ENCODE assay signal across 1 cellular context in the genomic region with DNA sequence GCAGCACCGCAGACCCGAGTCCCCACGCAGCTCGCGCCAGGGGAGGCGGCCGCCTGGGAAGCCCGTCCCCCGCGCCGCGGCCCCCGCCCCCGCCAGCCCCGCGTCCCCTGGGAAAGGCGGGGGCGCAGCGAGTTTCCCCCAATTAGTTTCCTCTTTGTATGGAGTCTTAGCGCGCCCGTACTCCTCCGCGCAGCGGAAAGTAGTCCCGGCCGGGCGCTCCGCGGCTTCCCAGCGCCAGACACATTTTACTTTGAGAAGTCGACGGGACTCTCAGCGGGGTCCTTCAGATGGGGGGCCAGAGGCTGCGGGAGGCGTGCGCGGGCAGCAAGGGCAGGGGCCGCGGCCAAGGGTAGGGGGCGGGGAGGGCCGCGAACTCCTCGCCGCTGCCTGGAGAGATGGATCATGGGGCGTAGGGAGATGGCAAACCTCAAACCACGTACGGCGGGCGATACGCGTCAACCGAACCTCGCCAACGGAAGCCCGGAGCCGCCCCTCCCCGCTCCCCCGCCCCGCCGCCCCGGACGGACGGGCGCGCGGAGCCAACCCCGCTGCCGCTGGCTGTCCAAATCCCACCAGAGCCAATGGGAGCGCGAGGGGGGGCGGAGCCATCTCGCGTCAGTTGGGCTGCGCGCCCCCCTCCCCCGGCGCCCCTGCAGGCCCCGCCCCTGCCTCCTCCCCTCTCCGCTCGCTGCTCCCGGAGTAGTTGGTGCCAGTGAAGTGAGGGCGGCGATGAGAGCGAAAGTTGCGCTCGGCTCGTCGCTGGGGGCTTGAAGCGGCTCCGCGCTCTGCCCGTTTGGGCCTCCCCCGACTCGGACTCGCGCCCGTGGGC.
TF ChIP-seq lines count a peak whose summit lies in the region.

TSS of gene RCOR1 (plus strand) at position 706 of the 829 bp plus-strand sequence. CDS start 238 bp downstream, outside the sequence.

TF ChIP-seq in HepG2, 621 proteins besides CTCF, POLR2A, EP300 and RAD21 (continued from another document and continues in another):
- TF ChIP-seq, protein P1, sequence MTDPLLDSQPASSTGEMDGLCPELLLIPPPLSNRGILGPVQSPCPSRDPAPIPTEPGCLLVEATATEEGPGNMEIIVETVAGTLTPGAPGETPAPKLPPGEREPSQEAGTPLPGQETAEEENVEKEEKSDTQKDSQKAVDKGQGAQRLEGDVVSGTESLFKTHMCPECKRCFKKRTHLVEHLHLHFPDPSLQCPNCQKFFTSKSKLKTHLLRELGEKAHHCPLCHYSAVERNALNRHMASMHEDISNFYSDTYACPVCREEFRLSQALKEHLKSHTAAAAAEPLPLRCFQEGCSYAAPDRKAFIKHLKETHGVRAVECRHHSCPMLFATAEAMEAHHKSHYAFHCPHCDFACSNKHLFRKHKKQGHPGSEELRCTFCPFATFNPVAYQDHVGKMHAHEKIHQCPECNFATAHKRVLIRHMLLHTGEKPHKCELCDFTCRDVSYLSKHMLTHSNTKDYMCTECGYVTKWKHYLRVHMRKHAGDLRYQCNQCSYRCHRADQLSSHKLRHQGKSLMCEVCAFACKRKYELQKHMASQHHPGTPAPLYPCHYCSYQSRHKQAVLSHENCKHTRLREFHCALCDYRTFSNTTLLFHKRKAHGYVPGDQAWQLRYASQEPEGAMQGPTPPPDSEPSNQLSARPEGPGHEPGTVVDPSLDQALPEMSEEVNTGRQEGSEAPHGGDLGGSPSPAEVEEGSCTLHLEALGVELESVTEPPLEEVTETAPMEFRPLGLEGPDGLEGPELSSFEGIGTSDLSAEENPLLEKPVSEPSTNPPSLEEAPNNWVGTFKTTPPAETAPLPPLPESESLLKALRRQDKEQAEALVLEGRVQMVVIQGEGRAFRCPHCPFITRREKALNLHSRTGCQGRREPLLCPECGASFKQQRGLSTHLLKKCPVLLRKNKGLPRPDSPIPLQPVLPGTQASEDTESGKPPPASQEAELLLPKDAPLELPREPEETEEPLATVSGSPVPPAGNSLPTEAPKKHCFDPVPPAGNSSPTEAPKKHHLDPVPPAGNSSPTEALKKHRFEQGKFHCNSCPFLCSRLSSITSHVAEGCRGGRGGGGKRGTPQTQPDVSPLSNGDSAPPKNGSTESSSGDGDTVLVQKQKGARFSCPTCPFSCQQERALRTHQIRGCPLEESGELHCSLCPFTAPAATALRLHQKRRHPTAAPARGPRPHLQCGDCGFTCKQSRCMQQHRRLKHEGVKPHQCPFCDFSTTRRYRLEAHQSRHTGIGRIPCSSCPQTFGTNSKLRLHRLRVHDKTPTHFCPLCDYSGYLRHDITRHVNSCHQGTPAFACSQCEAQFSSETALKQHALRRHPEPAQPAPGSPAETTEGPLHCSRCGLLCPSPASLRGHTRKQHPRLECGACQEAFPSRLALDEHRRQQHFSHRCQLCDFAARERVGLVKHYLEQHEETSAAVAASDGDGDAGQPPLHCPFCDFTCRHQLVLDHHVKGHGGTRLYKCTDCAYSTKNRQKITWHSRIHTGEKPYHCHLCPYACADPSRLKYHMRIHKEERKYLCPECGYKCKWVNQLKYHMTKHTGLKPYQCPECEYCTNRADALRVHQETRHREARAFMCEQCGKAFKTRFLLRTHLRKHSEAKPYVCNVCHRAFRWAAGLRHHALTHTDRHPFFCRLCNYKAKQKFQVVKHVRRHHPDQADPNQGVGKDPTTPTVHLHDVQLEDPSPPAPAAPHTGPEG (CRISPR knock-in tag; IDR thresholded peaks at IDR 0.05): no peak
- TF ChIP-seq, protein P2, sequence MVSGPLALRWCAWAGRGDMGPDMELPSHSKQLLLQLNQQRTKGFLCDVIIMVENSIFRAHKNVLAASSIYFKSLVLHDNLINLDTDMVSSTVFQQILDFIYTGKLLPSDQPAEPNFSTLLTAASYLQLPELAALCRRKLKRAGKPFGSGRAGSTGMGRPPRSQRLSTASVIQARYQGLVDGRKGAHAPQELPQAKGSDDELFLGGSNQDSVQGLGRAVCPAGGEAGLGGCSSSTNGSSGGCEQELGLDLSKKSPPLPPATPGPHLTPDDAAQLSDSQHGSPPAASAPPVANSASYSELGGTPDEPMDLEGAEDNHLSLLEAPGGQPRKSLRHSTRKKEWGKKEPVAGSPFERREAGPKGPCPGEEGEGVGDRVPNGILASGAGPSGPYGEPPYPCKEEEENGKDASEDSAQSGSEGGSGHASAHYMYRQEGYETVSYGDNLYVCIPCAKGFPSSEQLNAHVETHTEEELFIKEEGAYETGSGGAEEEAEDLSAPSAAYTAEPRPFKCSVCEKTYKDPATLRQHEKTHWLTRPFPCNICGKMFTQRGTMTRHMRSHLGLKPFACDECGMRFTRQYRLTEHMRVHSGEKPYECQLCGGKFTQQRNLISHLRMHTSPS (CRISPR knock-in tag; IDR thresholded peaks at IDR 0.05; ENCODE audit: low read depth): 0 out of 2 replicates have a peak, but pooled peaks have one; percentile 38
- peak; percentile 53; the same call in 1 of the 2 replicates for TF ChIP-seq MIXL1 (CRISPR knock-in tag; IDR thresholded peaks at IDR 0.05)
- TF ChIP-seq ZNF780A (CRISPR knock-in tag; IDR thresholded peaks at IDR 0.05): 0 out of 2 replicates have a peak, but pooled peaks have one; percentile 79
- peak; percentile 73 for TF ChIP-seq NFYB (CRISPR knock-in tag; IDR thresholded peaks at IDR 0.05)
- peak; percentile 56; the same call in 1 of the 2 replicates for TF ChIP-seq KDM5A (IDR thresholded peaks at IDR 0.05; ENCODE audit: borderline replicate concordance, low read length)
- no peak for TF ChIP-seq ZNF354B (CRISPR knock-in tag; IDR thresholded peaks at IDR 0.05)
- TF ChIP-seq GPBP1L1 (CRISPR knock-in tag; IDR thresholded peaks at IDR 0.05): no peak
- peak; percentile 25; the same call in 1 of the 2 replicates for TF ChIP-seq ZNF788 (CRISPR knock-in tag; IDR thresholded peaks at IDR 0.05; ENCODE audit: borderline replicate concordance)
- TF ChIP-seq, protein P3, sequence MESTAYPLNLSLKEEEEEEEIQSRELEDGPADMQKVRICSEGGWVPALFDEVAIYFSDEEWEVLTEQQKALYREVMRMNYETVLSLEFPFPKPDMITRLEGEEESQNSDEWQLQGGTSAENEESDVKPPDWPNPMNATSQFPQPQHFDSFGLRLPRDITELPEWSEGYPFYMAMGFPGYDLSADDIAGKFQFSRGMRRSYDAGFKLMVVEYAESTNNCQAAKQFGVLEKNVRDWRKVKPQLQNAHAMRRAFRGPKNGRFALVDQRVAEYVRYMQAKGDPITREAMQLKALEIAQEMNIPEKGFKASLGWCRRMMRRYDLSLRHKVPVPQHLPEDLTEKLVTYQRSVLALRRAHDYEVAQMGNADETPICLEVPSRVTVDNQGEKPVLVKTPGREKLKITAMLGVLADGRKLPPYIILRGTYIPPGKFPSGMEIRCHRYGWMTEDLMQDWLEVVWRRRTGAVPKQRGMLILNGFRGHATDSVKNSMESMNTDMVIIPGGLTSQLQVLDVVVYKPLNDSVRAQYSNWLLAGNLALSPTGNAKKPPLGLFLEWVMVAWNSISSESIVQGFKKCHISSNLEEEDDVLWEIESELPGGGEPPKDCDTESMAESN (CRISPR knock-in tag; conservative IDR thresholded peaks at IDR 0.05): 0 out of 2 replicates have a peak, but pooled peaks have one; percentile 16
- TF ChIP-seq ZNF441 (CRISPR knock-in tag; IDR thresholded peaks at IDR 0.05; ENCODE audit: borderline replicate concordance): peak; percentile 76; the same call in 1 of the 2 replicates
- TF ChIP-seq, protein P4, sequence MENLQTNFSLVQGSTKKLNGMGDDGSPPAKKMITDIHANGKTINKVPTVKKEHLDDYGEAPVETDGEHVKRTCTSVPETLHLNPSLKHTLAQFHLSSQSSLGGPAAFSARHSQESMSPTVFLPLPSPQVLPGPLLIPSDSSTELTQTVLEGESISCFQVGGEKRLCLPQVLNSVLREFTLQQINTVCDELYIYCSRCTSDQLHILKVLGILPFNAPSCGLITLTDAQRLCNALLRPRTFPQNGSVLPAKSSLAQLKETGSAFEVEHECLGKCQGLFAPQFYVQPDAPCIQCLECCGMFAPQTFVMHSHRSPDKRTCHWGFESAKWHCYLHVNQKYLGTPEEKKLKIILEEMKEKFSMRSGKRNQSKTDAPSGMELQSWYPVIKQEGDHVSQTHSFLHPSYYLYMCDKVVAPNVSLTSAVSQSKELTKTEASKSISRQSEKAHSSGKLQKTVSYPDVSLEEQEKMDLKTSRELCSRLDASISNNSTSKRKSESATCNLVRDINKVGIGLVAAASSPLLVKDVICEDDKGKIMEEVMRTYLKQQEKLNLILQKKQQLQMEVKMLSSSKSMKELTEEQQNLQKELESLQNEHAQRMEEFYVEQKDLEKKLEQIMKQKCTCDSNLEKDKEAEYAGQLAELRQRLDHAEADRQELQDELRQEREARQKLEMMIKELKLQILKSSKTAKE (CRISPR knock-in tag; IDR thresholded peaks at IDR 0.05; ENCODE audit: borderline replicate concordance): peak; percentile 31; the same call in 1 of the 2 replicates
- TF ChIP-seq, protein P5, sequence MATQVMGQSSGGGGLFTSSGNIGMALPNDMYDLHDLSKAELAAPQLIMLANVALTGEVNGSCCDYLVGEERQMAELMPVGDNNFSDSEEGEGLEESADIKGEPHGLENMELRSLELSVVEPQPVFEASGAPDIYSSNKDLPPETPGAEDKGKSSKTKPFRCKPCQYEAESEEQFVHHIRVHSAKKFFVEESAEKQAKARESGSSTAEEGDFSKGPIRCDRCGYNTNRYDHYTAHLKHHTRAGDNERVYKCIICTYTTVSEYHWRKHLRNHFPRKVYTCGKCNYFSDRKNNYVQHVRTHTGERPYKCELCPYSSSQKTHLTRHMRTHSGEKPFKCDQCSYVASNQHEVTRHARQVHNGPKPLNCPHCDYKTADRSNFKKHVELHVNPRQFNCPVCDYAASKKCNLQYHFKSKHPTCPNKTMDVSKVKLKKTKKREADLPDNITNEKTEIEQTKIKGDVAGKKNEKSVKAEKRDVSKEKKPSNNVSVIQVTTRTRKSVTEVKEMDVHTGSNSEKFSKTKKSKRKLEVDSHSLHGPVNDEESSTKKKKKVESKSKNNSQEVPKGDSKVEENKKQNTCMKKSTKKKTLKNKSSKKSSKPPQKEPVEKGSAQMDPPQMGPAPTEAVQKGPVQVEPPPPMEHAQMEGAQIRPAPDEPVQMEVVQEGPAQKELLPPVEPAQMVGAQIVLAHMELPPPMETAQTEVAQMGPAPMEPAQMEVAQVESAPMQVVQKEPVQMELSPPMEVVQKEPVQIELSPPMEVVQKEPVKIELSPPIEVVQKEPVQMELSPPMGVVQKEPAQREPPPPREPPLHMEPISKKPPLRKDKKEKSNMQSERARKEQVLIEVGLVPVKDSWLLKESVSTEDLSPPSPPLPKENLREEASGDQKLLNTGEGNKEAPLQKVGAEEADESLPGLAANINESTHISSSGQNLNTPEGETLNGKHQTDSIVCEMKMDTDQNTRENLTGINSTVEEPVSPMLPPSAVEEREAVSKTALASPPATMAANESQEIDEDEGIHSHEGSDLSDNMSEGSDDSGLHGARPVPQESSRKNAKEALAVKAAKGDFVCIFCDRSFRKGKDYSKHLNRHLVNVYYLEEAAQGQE (IDR thresholded peaks at IDR 0.05; ENCODE audit: borderline replicate concordance in 1 of 2, low read depth in 1 of 2, low read length in 2 of 2): peak in 1 of 2 experiments; percentile 34; a peak in 1 of 4 replicates
- peak; percentile 59; the same call in 1 of the 2 replicates for TF ChIP-seq ZFY (CRISPR knock-in tag; IDR thresholded peaks at IDR 0.05)
- 0 out of 2 replicates have a peak, but pooled peaks have one; percentile 29 for TF ChIP-seq EED (CRISPR knock-in tag; IDR thresholded peaks at IDR 0.05)
- no peak for TF ChIP-seq ELF4 (CRISPR knock-in tag; IDR thresholded peaks at IDR 0.05; ENCODE audit: borderline replicate concordance)
- TF ChIP-seq FOXM1 (CRISPR knock-in tag; IDR thresholded peaks at IDR 0.05): no peak
- TF ChIP-seq TBX2 (CRISPR knock-in tag; IDR thresholded peaks at IDR 0.05; ENCODE audit: borderline replicate concordance): 0 out of 2 replicates have a peak, but pooled peaks have one; percentile 59
- TF ChIP-seq ZNF510 (CRISPR knock-in tag; IDR thresholded peaks at IDR 0.05; ENCODE audit: low read depth): no peak
- TF ChIP-seq ZNF816 (CRISPR knock-in tag; IDR thresholded peaks at IDR 0.05; ENCODE audit: borderline replicate concordance): 0 out of 2 replicates have a peak, but pooled peaks have one; percentile 37
- TF ChIP-seq, protein P6, sequence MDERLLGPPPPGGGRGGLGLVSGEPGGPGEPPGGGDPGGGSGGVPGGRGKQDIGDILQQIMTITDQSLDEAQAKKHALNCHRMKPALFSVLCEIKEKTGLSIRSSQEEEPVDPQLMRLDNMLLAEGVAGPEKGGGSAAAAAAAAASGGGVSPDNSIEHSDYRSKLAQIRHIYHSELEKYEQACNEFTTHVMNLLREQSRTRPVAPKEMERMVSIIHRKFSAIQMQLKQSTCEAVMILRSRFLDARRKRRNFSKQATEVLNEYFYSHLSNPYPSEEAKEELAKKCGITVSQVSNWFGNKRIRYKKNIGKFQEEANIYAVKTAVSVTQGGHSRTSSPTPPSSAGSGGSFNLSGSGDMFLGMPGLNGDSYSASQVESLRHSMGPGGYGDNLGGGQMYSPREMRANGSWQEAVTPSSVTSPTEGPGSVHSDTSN (CRISPR knock-in tag; IDR thresholded peaks at IDR 0.05): no peak
- TF ChIP-seq, protein P7, sequence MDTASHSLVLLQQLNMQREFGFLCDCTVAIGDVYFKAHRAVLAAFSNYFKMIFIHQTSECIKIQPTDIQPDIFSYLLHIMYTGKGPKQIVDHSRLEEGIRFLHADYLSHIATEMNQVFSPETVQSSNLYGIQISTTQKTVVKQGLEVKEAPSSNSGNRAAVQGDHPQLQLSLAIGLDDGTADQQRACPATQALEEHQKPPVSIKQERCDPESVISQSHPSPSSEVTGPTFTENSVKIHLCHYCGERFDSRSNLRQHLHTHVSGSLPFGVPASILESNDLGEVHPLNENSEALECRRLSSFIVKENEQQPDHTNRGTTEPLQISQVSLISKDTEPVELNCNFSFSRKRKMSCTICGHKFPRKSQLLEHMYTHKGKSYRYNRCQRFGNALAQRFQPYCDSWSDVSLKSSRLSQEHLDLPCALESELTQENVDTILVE (CRISPR knock-in tag; IDR thresholded peaks at IDR 0.05): peak; percentile 76; the same call in 1 of the 2 replicates
- 0 out of 2 replicates have a peak, but pooled peaks have one; percentile 9 for TF ChIP-seq CBX5 (CRISPR knock-in tag; IDR thresholded peaks at IDR 0.05; ENCODE audit: borderline replicate concordance)
- 0 out of 2 replicates have a peak, but pooled peaks have one; percentile 48 for TF ChIP-seq BATF2 (CRISPR knock-in tag; IDR thresholded peaks at IDR 0.05)
- TF ChIP-seq ZNF746 (CRISPR knock-in tag; IDR thresholded peaks at IDR 0.05): 0 out of 2 replicates have a peak, but pooled peaks have one; percentile 1
- TF ChIP-seq MAFF (IDR thresholded peaks at IDR 0.05; ENCODE audit: low read depth, low read length): no peak
- no peak for TF ChIP-seq ZNF496 (CRISPR knock-in tag; IDR thresholded peaks at IDR 0.05; ENCODE audit: insufficient replicate concordance)
